ENCODE assay signal across 32 cellular contexts in the genomic region with DNA sequence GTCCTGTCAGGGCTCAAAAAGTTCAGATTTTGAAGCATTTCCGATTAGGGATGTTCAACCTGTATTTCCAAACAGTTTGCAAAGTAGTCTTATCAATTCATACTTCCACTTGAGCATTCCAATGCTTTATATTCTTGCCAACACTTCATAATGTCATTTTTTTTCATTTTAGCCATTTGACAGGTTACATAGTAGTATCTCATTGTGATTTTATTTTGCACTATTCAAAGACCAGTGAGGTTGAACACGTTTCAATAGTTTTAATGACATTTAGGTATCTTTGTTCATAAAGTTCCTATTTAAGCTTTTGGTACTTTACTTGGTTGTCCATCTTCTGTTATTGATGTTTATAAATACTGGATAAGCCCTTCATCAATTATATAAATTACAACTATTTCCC.
"Had no signal": no experiment of that assay in that cellular context is flagged by ENCODE, and none has a peak within 500 bp of the region (broad histone marks: within the 10 kb centered on the region; RNA-seq: fewer than 3 reads in every experiment).

No MANE protein-coding gene starts in this region.

- ATAC-seq: activated naive CD4-positive, alpha-beta T cell treated with anti-CD3 and anti-CD28 coated beads, Interleukin-2, amount 50 U/mL, for 72 hours; activated naive CD8-positive, alpha-beta T cell treated with anti-CD3 and anti-CD28 coated beads, Interleukin-2, amount 50 U/mL, for 24 hours; activated T-cell treated with anti-CD3 and anti-CD28 coated beads, Interleukin-2, amount 50 U/mL, for 4 hours; activated T-cell treated with anti-CD3 and anti-CD28 coated beads, Interleukin-2, amount 50 U/mL, for 72 hours; activated T-helper 17 cell treated with anti-CD3 and anti-CD28 coated beads, Interleukin-2, amount 50 U/mL, for 72 hours; body of pancreas had no signal

- H3K27me3 ChIP-seq: adrenal gland, ascending aorta, body of pancreas, brain microvascular endothelial cell, breast epithelium, cardiac muscle cell had no signal

- H3K27ac ChIP-seq: adrenal gland, ascending aorta, body of pancreas, brain microvascular endothelial cell, breast epithelium, cardiac muscle cell had no signal

- H3K9me3 ChIP-seq: adrenal gland, ascending aorta, body of pancreas, breast epithelium had no signal

- H3K4me1 ChIP-seq: adrenal gland, body of pancreas, breast epithelium had no signal

- H3K36me3 ChIP-seq: ascending aorta, brain microvascular endothelial cell, breast epithelium, cardiac muscle cell had no signal

- FAIRE-seq: bronchial epithelial cell had no signal

- DNase-seq: activated effector memory CD4-positive, alpha-beta T cell treated with anti-CD3 and anti-CD28 coated beads, Interleukin-2, amount 50 U/mL, for 16 hours; activated effector memory CD4-positive, alpha-beta T cell treated with Interleukin-2 at 50 U/mL for 16 hours; activated gamma-delta T cell; activated gamma-delta T cell treated with Interleukin-2 at 50 U/mL for 16 hours; activated naive CD4-positive, alpha-beta T cell; activated naive CD4-positive, alpha-beta T cell treated with anti-CD3 and anti-CD28 coated beads for 36 hours; activated naive CD4-positive, alpha-beta T cell treated with anti-CD3 and anti-CD28 coated beads, Interleukin-2, amount 10 ng/mL, durations not matched to agents 7 days and 5 days; activated naive CD4-positive, alpha-beta T cell treated with anti-CD3 and anti-CD28 coated beads, Interleukin-2, amount 50 U/mL, for 16 hours; activated naive CD4-positive, alpha-beta T cell treated with Interleukin-2 at 50 U/mL for 16 hours; activated naive CD8-positive, alpha-beta T cell treated with anti-CD3 and anti-CD28 coated beads for 36 hours; activated naive CD8-positive, alpha-beta T cell treated with anti-CD3 and anti-CD28 coated beads, Interleukin-2, amount 10 ng/mL, durations not matched to agents 7 days and 5 days; activated naive CD8-positive, alpha-beta T cell treated with anti-CD3 and anti-CD28 coated beads, Interleukin-2, amount 50 U/mL, for 24 hours; activated T-cell treated with anti-CD3 and anti-CD28 coated beads, Interleukin-2, amount 50 U/mL, for 24 hours; activated T-cell treated with anti-CD3 and anti-CD28 coated beads, Interleukin-2, amount 50 U/mL, for 4 hours; activated T-cell treated with anti-CD3 and anti-CD28 coated beads, Interleukin-2, amount 50 U/mL, for 48 hours; activated T-cell treated with anti-CD3 and anti-CD28 coated beads, Interleukin-2, amount 50 U/mL, for 72 hours; adrenal gland; amniotic stem cell; amygdala; anterior cingulate cortex; aorta; body of pancreas; brain microvascular endothelial cell; caudate nucleus; central memory CD4-positive, alpha-beta T cell; cerebellar nuclear complex had no signal

- H3K4me3 ChIP-seq: adrenal gland, ascending aorta, body of pancreas, breast epithelium, cardiac muscle cell had no signal
